In genomic region chr16:8853611-8854010, GRCh38 we compare ENCODE assay signal across 16 cellular contexts. TPM values are rescaled to one million over a fixed set of nuclear protein-coding genes. Genes with fewer than 3 reads are reported as not detected.
DNase-seq lines count a peak whose midpoint lies in the region; ATAC-seq and TF ChIP-seq lines count a peak whose summit lies in the region.
"Had no signal": no experiment of that assay in that cellular context is flagged by ENCODE, and none has a peak within 500 bp of the region (broad histone marks: within the 10 kb centered on the region; RNA-seq: fewer than 3 reads in every experiment).

No MANE protein-coding gene starts in this region.

- DNase-seq in heart left ventricle, result no peak
- no peak for DNase-seq in left ventricle myocardium superior
- no peak for DNase-seq in activated CD4-positive, alpha-beta memory T cell treated with anti-CD3 and anti-CD28 coated beads, Interleukin-2, amount 10 ng/mL, durations not matched to agents 7 days and 5 days
- no peak for DNase-seq in esophagus squamous epithelium (lab: John Stamatoyannopoulos, UW)
- DNase-seq in NCI-H526 treated with DMSO at 0.1 percent for 48 hours (lab: John Stamatoyannopoulos, UW), result no peak
- DNase-seq in NCI-H1930 (lab: John Stamatoyannopoulos, UW), result no peak
- DNase-seq: foreskin keratinocyte; NCI-H1694 treated with DMSO at 0.1 percent for 48 hours; NCI-H524 treated with DMSO at 0.1 percent for 48 hours; stimulated activated CD4-positive, alpha-beta T cell treated with anti-CD3 and anti-CD28 coated beads, Interleukin-15, amount 100 ng/mL, for 24 hours; substantia nigra had no signal

- CTCF ChIA-PET in activated CD4-positive, alpha-beta memory T cell treated with anti-CD3 and anti-CD28 coated beads, Interleukin-2, amount 10 ng/mL, durations not matched to agents 7 days and 5 days (lab: Charles Lee), result interaction anchor here (1.4 kb wide), 1 partner anchor 155 kb away, joined by 3 read pairs; no protein-coding TSS in a partner anchor

- H3K27me3 ChIP-seq in heart left ventricle (no peaks in the 10 kb centered on the region), esophagus squamous epithelium (no peaks in the 10 kb centered on the region), subcutaneous abdominal adipose tissue (ENCODE audit: control insufficient read depth in 5 of 5, insufficient read depth in 4 of 5, low read length in 5 of 5) (no peaks in the 10 kb centered on the region)
- H3K27me3 ChIP-seq: foreskin keratinocyte, pancreas had no signal

- H3K36me3 Mint-ChIP-seq in activated CD4-positive, alpha-beta memory T cell treated with anti-CD3 and anti-CD28 coated beads, Interleukin-2, amount 10 ng/mL, durations not matched to agents 7 days and 5 days (ENCODE audit: low read depth), result peaks cover 69% of the 10 kb centered on the region

- intact Hi-C loops in heart left ventricle (cut with DNase I) (no loop called here), left ventricle myocardium superior (cut with micrococcal nuclease) (no loop called here), esophagus squamous epithelium (cut with DNase I) (no loop called here)

- no peaks in the 10 kb centered on the region for H3K9me3 ChIP-seq in heart left ventricle
- H3K9me3 ChIP-seq in esophagus squamous epithelium, result no peaks in the 10 kb centered on the region
- no peaks in the 10 kb centered on the region for H3K9me3 ChIP-seq in subcutaneous abdominal adipose tissue (ENCODE audit: control insufficient read depth in 5 of 5, low read length in 5 of 5)
- H3K9me3 ChIP-seq: pancreas had no signal

- POLR2A ChIA-PET in activated CD4-positive, alpha-beta memory T cell treated with anti-CD3 and anti-CD28 coated beads, Interleukin-2, amount 10 ng/mL, durations not matched to agents 7 days and 5 days (lab: Charles Lee), result interaction anchor here (2.1 to 7.5 kb wide), 5 partner anchors 8 to 57 kb away, joined by 4 to 84 read pairs (median 9); partner anchors contain the start of genes CARHSP1 and TMEM186

- no peak for TF ChIP-seq POLR2A in heart left ventricle (IDR thresholded peaks at IDR 0.05)
- no peak for TF ChIP-seq POLR2A in esophagus squamous epithelium (IDR thresholded peaks at IDR 0.05)

- H3K4me1 ChIP-seq in heart left ventricle, result peaks cover 0 to 42% (median 24%) of the 10 kb centered on the region in 12 donors
- peaks cover 10 to 58% (median 32%) of the 10 kb centered on the region in 3 donors for H3K4me1 ChIP-seq in esophagus squamous epithelium
- H3K4me1 ChIP-seq in subcutaneous abdominal adipose tissue (ENCODE audit: control insufficient read depth in 5 of 5, insufficient read depth in 5 of 5, low read length in 5 of 5), result peaks cover 9 to 69% (median 44%) of the 10 kb centered on the region in 5 donors
- H3K4me1 ChIP-seq: pancreas had no signal

- no peaks in the 10 kb centered on the region for H3K9me3 Mint-ChIP-seq in activated CD4-positive, alpha-beta memory T cell treated with anti-CD3 and anti-CD28 coated beads, Interleukin-2, amount 10 ng/mL, durations not matched to agents 7 days and 5 days

- H3K27ac ChIP-seq in heart left ventricle (peak overlapping the region in 10 of 12 donors; percentile 38 to 76 (median 60)), esophagus squamous epithelium (peak overlapping the region in 3 of 4 donors; percentile 53 to 78 (median 76)), subcutaneous abdominal adipose tissue (ENCODE audit: low read depth, low read length) (peak overlapping the region; percentile 65)
- H3K27ac ChIP-seq: foreskin keratinocyte, pancreas had no signal

- 91 to 93% (median 92%) methylated on average over 7 of the region's 7 CpGs for WGBS in heart left ventricle, 4 donors
- 79 to 82% methylated on average over 7 of the region's 7 CpGs for WGBS in esophagus squamous epithelium, 2 donors

- no peak overlapping the region for H3K9ac ChIP-seq in subcutaneous abdominal adipose tissue (ENCODE audit: low read length in 5 of 5)

- no peaks in the 10 kb centered on the region for H3K27me3 Mint-ChIP-seq in activated CD4-positive, alpha-beta memory T cell treated with anti-CD3 and anti-CD28 coated beads, Interleukin-2, amount 10 ng/mL, durations not matched to agents 7 days and 5 days

- H3K4me1 Mint-ChIP-seq in activated CD4-positive, alpha-beta memory T cell treated with anti-CD3 and anti-CD28 coated beads, Interleukin-2, amount 10 ng/mL, durations not matched to agents 7 days and 5 days, result peaks cover 71% of the 10 kb centered on the region

- peaks cover 0 to 78% (median 70%) of the 10 kb centered on the region in 9 donors for H3K36me3 ChIP-seq in heart left ventricle
- peaks cover 21 to 80% (median 36%) of the 10 kb centered on the region in 3 donors for H3K36me3 ChIP-seq in esophagus squamous epithelium
- H3K36me3 ChIP-seq in subcutaneous abdominal adipose tissue (ENCODE audit: control insufficient read depth in 5 of 5, insufficient read depth in 5 of 5, low read length in 5 of 5), result peaks cover 0 to 67% (median 48%) of the 10 kb centered on the region in 5 donors

- TF ChIP-seq CTCF in heart left ventricle (IDR thresholded peaks at IDR 0.05) (no peak), esophagus squamous epithelium (IDR thresholded peaks at IDR 0.05) (no peak)

- peak overlapping the region; percentile 71 for H3K27ac Mint-ChIP-seq in activated CD4-positive, alpha-beta memory T cell treated with anti-CD3 and anti-CD28 coated beads, Interleukin-2, amount 10 ng/mL, durations not matched to agents 7 days and 5 days

- ATAC-seq in heart left ventricle (no peak), left ventricle myocardium superior (no peak), HG03108 (IDR thresholded peaks at IDR 0.05; ENCODE audit: unreplicated experiment) (no peak)
- ATAC-seq: foreskin keratinocyte, pancreas had no signal

- H3K4me3 ChIP-seq in heart left ventricle (no peak overlapping the region), esophagus squamous epithelium (no peak overlapping the region), subcutaneous abdominal adipose tissue (ENCODE audit: low read depth in 1 of 5, low read length in 5 of 5) (no peak overlapping the region)
- H3K4me3 ChIP-seq: pancreas had no signal

- H3K4me3 Mint-ChIP-seq in activated CD4-positive, alpha-beta memory T cell treated with anti-CD3 and anti-CD28 coated beads, Interleukin-2, amount 10 ng/mL, durations not matched to agents 7 days and 5 days, result no peak overlapping the region

RNA-seq across cellular contexts. Expression of gene CARHSP1, which starts 15.2 kb away (rescaled TPM):
- 10 to 100 TPM; 20.0 to 62.4 (median 29.0) TPM for total RNA-seq in heart left ventricle
- 10 to 100 TPM; 33.4 to 58.0 TPM for polyA plus RNA-seq in heart left ventricle
- total RNA-seq in left ventricle myocardium superior, result 23.8 TPM
- 100 to 1,000 TPM; 168 to 179 TPM for total RNA-seq in activated CD4-positive, alpha-beta memory T cell treated with anti-CD3 and anti-CD28 coated beads, Interleukin-2, amount 10 ng/mL, durations not matched to agents 7 days and 5 days
- 100 to 1,000 TPM in 3 of 4 donors, 10 to 100 TPM in 1; 84.5 to 244 (median 159) TPM for total RNA-seq in esophagus squamous epithelium

RNA-seq across cellular contexts. Expression of gene LITAFD, which starts 28.5 kb away (rescaled TPM):
- total RNA-seq in heart left ventricle, result not detected
- polyA plus RNA-seq in heart left ventricle, result not detected
- total RNA-seq in left ventricle myocardium superior, result not detected
- total RNA-seq in activated CD4-positive, alpha-beta memory T cell treated with anti-CD3 and anti-CD28 coated beads, Interleukin-2, amount 10 ng/mL, durations not matched to agents 7 days and 5 days, result not detected
- not detected for total RNA-seq in esophagus squamous epithelium
- total RNA-seq: foreskin keratinocyte; mononuclear cell; pancreas; T-helper 1 cell treated with Interleukin-12 subunit alpha and Interleukin-12 subunit beta and Interleukin-4 antibody, amounts not matched to agents 30 ng/mL and 1 ng/mL, for 36 hours had no signal
- polyA plus RNA-seq: foreskin keratinocyte, pancreas had no signal

RNA-seq across cellular contexts. Expression of gene PMM2, which starts 56.0 kb away (rescaled TPM):
- 10 to 100 TPM in 8 of 9 donors, 1 to 10 TPM in 1; 9.8 to 25.1 (median 13.4) TPM for total RNA-seq in heart left ventricle
- 10 to 100 TPM; 10.9 to 29.4 TPM for polyA plus RNA-seq in heart left ventricle
- 15.3 TPM for total RNA-seq in left ventricle myocardium superior
- 10 to 100 TPM; 41.7 to 41.8 TPM for total RNA-seq in activated CD4-positive, alpha-beta memory T cell treated with anti-CD3 and anti-CD28 coated beads, Interleukin-2, amount 10 ng/mL, durations not matched to agents 7 days and 5 days
- 10 to 100 TPM; 36.3 to 54.3 (median 41.4) TPM for total RNA-seq in esophagus squamous epithelium

RNA-seq across cellular contexts. Expression of gene TMEM186, which starts 56.2 kb away (rescaled TPM):
- total RNA-seq in heart left ventricle (10 to 100 TPM in 8 of 9 donors, 1 to 10 TPM in 1; 9.6 to 14.6 (median 12.4) TPM), left ventricle myocardium superior (13.0 TPM), esophagus squamous epithelium (1 to 10 TPM; 3.6 to 9.7 (median 8.6) TPM)
- 10 to 100 TPM in 1 of 2 donors, 1 to 10 TPM in 1; 8.7 to 17.2 TPM for polyA plus RNA-seq in heart left ventricle
- total RNA-seq in activated CD4-positive, alpha-beta memory T cell treated with anti-CD3 and anti-CD28 coated beads, Interleukin-2, amount 10 ng/mL, durations not matched to agents 7 days and 5 days, result 10 to 100 TPM; 12.2 to 12.6 TPM
